In genomic region chr14:104676694-104677505, GRCh38 we compare ENCODE assay signal across 8 cellular contexts. TPM values are rescaled to one million over a fixed set of nuclear protein-coding genes. Genes with fewer than 3 reads are reported as not detected.
DNase-seq lines count a peak whose midpoint lies in the region; ATAC-seq and TF ChIP-seq lines count a peak whose summit lies in the region.

No MANE protein-coding gene starts in this region.

- ATAC-seq in GM18861 (IDR thresholded peaks at IDR 0.05; ENCODE audit: unreplicated experiment): peak; percentile 9
- peak; percentile 15 for ATAC-seq in HG03432 (IDR thresholded peaks at IDR 0.05; ENCODE audit: unreplicated experiment)

- no peaks in the 10 kb centered on the region for H3K27me3 ChIP-seq in kidney epithelial cell (ENCODE audit: control insufficient read depth, insufficient read depth, low read length)

- peaks cover 13% of the 10 kb centered on the region for H3K4me1 Mint-ChIP-seq in activated naive CD8-positive, alpha-beta T cell (ENCODE audit: low read depth)

- TF ChIP-seq CTCF in kidney epithelial cell (IDR thresholded peaks at IDR 0.05; ENCODE audit: insufficient read depth, low read length, poor library complexity, severe bottlenecking): no peak

- peak overlapping the region; percentile 81 for H3K4me3 Mint-ChIP-seq in activated naive CD8-positive, alpha-beta T cell

- H3K36me3 Mint-ChIP-seq in activated naive CD8-positive, alpha-beta T cell: no peaks in the 10 kb centered on the region

- no peaks in the 10 kb centered on the region for H3K36me3 ChIP-seq in kidney epithelial cell (ENCODE audit: control insufficient read depth, insufficient read depth, low read length)

- DNase-seq in kidney epithelial cell (ENCODE audit: low read depth) (no peak), GM03348 (ENCODE audit: low spot score) (no peak), NCI-H1048 (lab: John Stamatoyannopoulos, UW) (no peak), 8988T (no peak)
- peak; percentile 26 to 46 for DNase-seq in stimulated activated CD8-positive, alpha-beta memory T cell treated with anti-CD3 and anti-CD28 coated beads, Interleukin-7, amount 100 ng/mL, for 4 hours (ENCODE audit: low read depth in 2 of 2)

- H3K9me3 Mint-ChIP-seq in activated naive CD8-positive, alpha-beta T cell (ENCODE audit: low read depth): no peaks in the 10 kb centered on the region

- peak overlapping the region; percentile 35 for H3K4me3 ChIP-seq in kidney epithelial cell (ENCODE audit: low read depth, low read length)

- no peaks in the 10 kb centered on the region for H3K27me3 Mint-ChIP-seq in activated naive CD8-positive, alpha-beta T cell

- H3K27ac Mint-ChIP-seq in activated naive CD8-positive, alpha-beta T cell: peak overlapping the region; percentile 54

RNA-seq across cellular contexts. Expression of gene INF2, which starts 12.5 kb away (rescaled TPM):
- total RNA-seq in kidney epithelial cell: 109 and 131 TPM in 2 replicates

RNA-seq across cellular contexts. Expression of gene ADSS1, which starts 47.1 kb away (rescaled TPM):
- total RNA-seq in kidney epithelial cell: 3.4 and 10.3 TPM in 2 replicates

Comparison
In these comparisons a context has a peak if more than half of its experiments do, and no peak if none do; other contexts are left out.
1. DNase-seq: peak in stimulated activated CD8-positive, alpha-beta memory T cell treated with anti-CD3 and anti-CD28 coated beads, Interleukin-7, amount 100 ng/mL, for 4 hours (2 of 2); none in kidney epithelial cell (single experiment), GM03348 (single experiment), NCI-H1048 (single experiment) and 8988T (single experiment).